Comparison of ENCODE assay signal across 16 cellular contexts in genomic region chr10:95382596-95382995, GRCh38.
DNase-seq lines count a peak whose midpoint lies in the region; ATAC-seq and TF ChIP-seq lines count a peak whose summit lies in the region.
"Had no signal": no experiment of that assay in that cellular context is flagged by ENCODE, and none has a peak within 500 bp of the region (broad histone marks: within the 10 kb centered on the region; RNA-seq: fewer than 3 reads in every experiment).

No MANE protein-coding gene starts in this region.

- H3K27ac ChIP-seq in gastroesophageal sphincter: peak overlapping the region in 3 of 4 donors; percentile 45 to 53 (median 50)
- peak overlapping the region; percentile 21 to 98 (median 78) for H3K27ac ChIP-seq in sigmoid colon
- peak overlapping the region; percentile 78 to 91 for H3K27ac ChIP-seq in tibial artery
- H3K27ac ChIP-seq in smooth muscle cell (ENCODE audit: low read depth): no peak overlapping the region
- no peak overlapping the region for H3K27ac ChIP-seq in left lung
- H3K27ac ChIP-seq: 22Rv1 had no signal

- no peaks in the 10 kb centered on the region for H3K79me2 ChIP-seq in smooth muscle cell (ENCODE audit: low read depth)

- H3K27me3 Mint-ChIP-seq in activated T-cell treated with anti-CD3 and anti-CD28 coated beads, Interleukin-2, amount 50 U/mL, for 72 hours (ENCODE audit: low read depth): peaks cover 12% of the 10 kb centered on the region
- H3K27me3 Mint-ChIP-seq in natural killer cell (ENCODE audit: low read depth in 2 of 2): no peaks in the 10 kb centered on the region

- no peak for TF ChIP-seq EP300 in gastroesophageal sphincter (IDR thresholded peaks at IDR 0.05)
- no peak for TF ChIP-seq EP300 in sigmoid colon (IDR thresholded peaks at IDR 0.05)

- WGBS in gastroesophageal sphincter (ENCODE audit: low coverage in 1 of 2), 2 donors: 67 to 79% methylated on average over 2 of the region's 2 CpGs
- 52 to 81% methylated on average over 2 of the region's 2 CpGs for WGBS in sigmoid colon, 2 donors
- 90% methylated on average over 2 of the region's 2 CpGs for WGBS in smooth muscle cell (ENCODE audit: low lambda C conversion rate)

- H3K4me3 ChIP-seq in gastroesophageal sphincter (no peak overlapping the region), sigmoid colon (no peak overlapping the region), tibial artery (no peak overlapping the region), smooth muscle cell (no peak overlapping the region), left lung (no peak overlapping the region)

- H3K9ac ChIP-seq in smooth muscle cell (ENCODE audit: low read depth): no peak overlapping the region

- H3K4me3 Mint-ChIP-seq in activated T-cell treated with anti-CD3 and anti-CD28 coated beads, Interleukin-2, amount 50 U/mL, for 72 hours: no peak overlapping the region
- no peak overlapping the region for H3K4me3 Mint-ChIP-seq in natural killer cell
- H3K4me3 Mint-ChIP-seq: CD14-positive monocyte; CD8-positive, alpha-beta T cell; H9 had no signal

- no peaks in the 10 kb centered on the region for H3K9me3 Mint-ChIP-seq in activated T-cell treated with anti-CD3 and anti-CD28 coated beads, Interleukin-2, amount 50 U/mL, for 72 hours
- H3K9me3 Mint-ChIP-seq in natural killer cell: no peaks in the 10 kb centered on the region
- H3K9me3 Mint-ChIP-seq: CD14-positive monocyte; CD8-positive, alpha-beta T cell; H9 had no signal

- intact Hi-C loops in sigmoid colon (cut with DNase I): no loop called here
- intact Hi-C loops in tibial artery (cut with DNase I; ENCODE audit: low total_unique reads): no loop called here
- intact Hi-C loops in natural killer cell (cut with micrococcal nuclease): no loop called here
- intact Hi-C loops in left lung (cut with DNase I): no loop called here

- no peak overlapping the region for H3K4me2 ChIP-seq in smooth muscle cell

- peaks cover 9% of the 10 kb centered on the region for H3K4me1 Mint-ChIP-seq in activated T-cell treated with anti-CD3 and anti-CD28 coated beads, Interleukin-2, amount 50 U/mL, for 72 hours (ENCODE audit: low read depth)
- H3K4me1 Mint-ChIP-seq in natural killer cell: no peaks in the 10 kb centered on the region
- H3K4me1 Mint-ChIP-seq: H9 had no signal

- H2AFZ ChIP-seq in smooth muscle cell (ENCODE audit: low read depth): no peak overlapping the region

- no peak for DNase-seq in activated T-cell treated with anti-CD3 and anti-CD28 coated beads, Interleukin-2, amount 50 U/mL, for 72 hours
- no peak for DNase-seq in activated T-cell treated with anti-CD3 and anti-CD28 coated beads, Interleukin-2, amount 50 U/mL, for 1 hour
- DNase-seq in sigmoid colon (no peak), tibial artery (no peak), natural killer cell (no peak), smooth muscle cell (lab: John Stamatoyannopoulos, UW; ENCODE audit: unreplicated experiment) (no peak), left lung (no peak)
- DNase-seq: CD8-positive, alpha-beta T cell; COR-L47; DND-41; GDM1; GOT3; H9 had no signal

- H3K4me1 ChIP-seq in gastroesophageal sphincter: peaks cover 7 to 90% (median 28%) of the 10 kb centered on the region in 3 donors
- peaks cover 0 to 89% (median 72%) of the 10 kb centered on the region in 4 donors for H3K4me1 ChIP-seq in sigmoid colon
- peaks cover 0 to 100% (median 53%) of the 10 kb centered on the region in 4 donors for H3K4me1 ChIP-seq in tibial artery
- no peaks in the 10 kb centered on the region for H3K4me1 ChIP-seq in smooth muscle cell (ENCODE audit: low read depth)
- no peaks in the 10 kb centered on the region for H3K4me1 ChIP-seq in left lung

- H3K9me3 ChIP-seq in gastroesophageal sphincter (no peaks in the 10 kb centered on the region), sigmoid colon (no peaks in the 10 kb centered on the region), tibial artery (no peaks in the 10 kb centered on the region), smooth muscle cell (replicated peaks; ENCODE audit: low read depth) (no peaks in the 10 kb centered on the region), left lung (no peaks in the 10 kb centered on the region)

- H3F3A ChIP-seq in smooth muscle cell (ENCODE audit: low read depth): no peaks in the 10 kb centered on the region

- no peak for ATAC-seq in activated T-cell treated with anti-CD3 and anti-CD28 coated beads, Interleukin-2, amount 50 U/mL, for 72 hours (replicated peaks in 1 of 2)
- no peak for ATAC-seq in gastroesophageal sphincter
- no peak for ATAC-seq in natural killer cell
- ATAC-seq in left lung: no peak
- ATAC-seq: CD8-positive, alpha-beta T cell had no signal

- peak overlapping the region; percentile 70 for H3K27ac Mint-ChIP-seq in activated T-cell treated with anti-CD3 and anti-CD28 coated beads, Interleukin-2, amount 50 U/mL, for 72 hours
- H3K27ac Mint-ChIP-seq in natural killer cell: no peak overlapping the region
- H3K27ac Mint-ChIP-seq: CD14-positive monocyte; CD8-positive, alpha-beta T cell had no signal

- TF ChIP-seq CTCF in gastroesophageal sphincter (IDR thresholded peaks at IDR 0.05) (no peak), sigmoid colon (IDR thresholded peaks at IDR 0.05) (no peak), tibial artery (IDR thresholded peaks at IDR 0.05) (no peak), natural killer cell (IDR thresholded peaks at IDR 0.05) (no peak), smooth muscle cell (IDR thresholded peaks at IDR 0.05; ENCODE audit: borderline replicate concordance, insufficient read depth, poor library complexity, severe bottlenecking) (no peak), left lung (IDR thresholded peaks at IDR 0.05) (no peak)

- no peaks in the 10 kb centered on the region for H4K20me1 ChIP-seq in smooth muscle cell (ENCODE audit: low read depth)

- H3K27me3 ChIP-seq in gastroesophageal sphincter: no peaks in the 10 kb centered on the region
- no peaks in the 10 kb centered on the region for H3K27me3 ChIP-seq in sigmoid colon
- H3K27me3 ChIP-seq in tibial artery: no peaks in the 10 kb centered on the region
- H3K27me3 ChIP-seq in smooth muscle cell (ENCODE audit: low read depth): no peaks in the 10 kb centered on the region
- H3K27me3 ChIP-seq in left lung: no peaks in the 10 kb centered on the region

- H3K36me3 ChIP-seq in gastroesophageal sphincter (peaks cover 19 to 94% of the 10 kb centered on the region in 2 donors), sigmoid colon (peaks cover 37 to 84% (median 59%) of the 10 kb centered on the region in 4 donors), tibial artery (peaks cover 76 to 80% (median 77%) of the 10 kb centered on the region in 3 donors), smooth muscle cell (ENCODE audit: low read depth) (no peaks in the 10 kb centered on the region), left lung (peaks cover 0 to 7% of the 10 kb centered on the region in 2 donors)

- TF ChIP-seq POLR2A in gastroesophageal sphincter (IDR thresholded peaks at IDR 0.05) (no peak), sigmoid colon (IDR thresholded peaks at IDR 0.05) (no peak)

- H3K36me3 Mint-ChIP-seq in activated T-cell treated with anti-CD3 and anti-CD28 coated beads, Interleukin-2, amount 50 U/mL, for 72 hours (ENCODE audit: insufficient read depth in 2 of 2): peaks cover 0 to 2% of the 10 kb centered on the region in 2 donors
- no peaks in the 10 kb centered on the region for H3K36me3 Mint-ChIP-seq in natural killer cell
- H3K36me3 Mint-ChIP-seq: CD14-positive monocyte; CD8-positive, alpha-beta T cell had no signal

Comparison
In these comparisons a context has a peak if more than half of its experiments do, and no peak if none do; other contexts are left out.
1. H3K27ac ChIP-seq: peak in gastroesophageal sphincter (3 of 4), sigmoid colon (4 of 4) and tibial artery (2 of 2); none in smooth muscle cell (single experiment) and left lung (0 of 2).